Comparison of ENCODE assay signal across 1 cellular context in the genomic region with DNA sequence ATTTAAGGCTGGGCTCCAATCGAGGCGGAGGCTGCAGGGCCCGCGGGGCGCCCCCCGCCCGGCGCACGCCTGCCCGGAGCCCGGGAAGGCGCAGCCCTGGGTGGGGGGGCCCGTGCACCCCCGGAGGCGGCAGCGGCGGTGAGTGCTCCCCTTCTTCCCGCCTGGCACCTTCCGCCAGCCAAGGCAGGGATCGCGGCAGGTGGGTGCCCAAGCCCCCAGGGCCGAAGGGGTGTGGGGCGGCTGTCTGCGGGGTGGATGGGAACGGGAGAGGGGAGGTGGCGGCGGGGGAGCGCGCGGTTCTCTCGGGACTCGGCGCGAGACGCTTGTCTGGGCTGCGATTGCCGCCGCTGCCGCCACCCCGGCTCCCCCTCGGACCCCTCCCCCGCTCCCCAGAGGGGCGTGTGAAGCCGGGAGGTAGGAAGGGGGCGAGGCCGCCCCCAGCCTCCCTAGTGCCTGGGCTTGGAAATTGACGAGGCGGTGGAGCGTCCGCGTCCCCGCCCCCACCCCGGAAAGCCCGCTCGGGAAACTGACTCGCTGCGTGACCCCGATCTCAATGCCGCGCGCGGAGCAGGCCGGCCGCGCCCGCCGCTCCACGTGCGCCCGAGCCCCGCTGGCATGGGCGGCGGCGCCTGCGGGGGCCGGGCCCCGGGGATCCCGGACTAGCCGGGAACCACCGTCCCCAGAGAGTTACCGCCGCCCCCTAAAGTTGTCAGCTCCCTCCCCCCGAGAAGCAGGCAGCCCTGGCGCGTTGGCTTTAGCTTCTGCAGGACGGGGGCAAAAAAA.
TF ChIP-seq lines count a peak whose summit lies in the region.

No MANE protein-coding gene starts in this region.

TF ChIP-seq in HepG2, 621 proteins besides CTCF, POLR2A, EP300 and RAD21 (continued from another document and continues in another):
- TF ChIP-seq, protein P1, sequence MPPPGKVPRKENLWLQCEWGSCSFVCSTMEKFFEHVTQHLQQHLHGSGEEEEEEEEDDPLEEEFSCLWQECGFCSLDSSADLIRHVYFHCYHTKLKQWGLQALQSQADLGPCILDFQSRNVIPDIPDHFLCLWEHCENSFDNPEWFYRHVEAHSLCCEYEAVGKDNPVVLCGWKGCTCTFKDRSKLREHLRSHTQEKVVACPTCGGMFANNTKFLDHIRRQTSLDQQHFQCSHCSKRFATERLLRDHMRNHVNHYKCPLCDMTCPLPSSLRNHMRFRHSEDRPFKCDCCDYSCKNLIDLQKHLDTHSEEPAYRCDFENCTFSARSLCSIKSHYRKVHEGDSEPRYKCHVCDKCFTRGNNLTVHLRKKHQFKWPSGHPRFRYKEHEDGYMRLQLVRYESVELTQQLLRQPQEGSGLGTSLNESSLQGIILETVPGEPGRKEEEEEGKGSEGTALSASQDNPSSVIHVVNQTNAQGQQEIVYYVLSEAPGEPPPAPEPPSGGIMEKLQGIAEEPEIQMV (CRISPR knock-in tag; IDR thresholded peaks at IDR 0.05; ENCODE audit: low read depth), result no peak
- no peak for TF ChIP-seq JUN (CRISPR knock-in tag; IDR thresholded peaks at IDR 0.05)
- TF ChIP-seq ZBTB21 (CRISPR knock-in tag; IDR thresholded peaks at IDR 0.05), result no peak
- TF ChIP-seq ZNF703 (CRISPR knock-in tag; IDR thresholded peaks at IDR 0.05; ENCODE audit: borderline replicate concordance), result peak; percentile 75; the same call in 1 of the 2 replicates
- no peak for TF ChIP-seq FIP1L1 (IDR thresholded peaks at IDR 0.05; ENCODE audit: borderline replicate concordance, insufficient read depth, low read depth, low read length)
- no peak for TF ChIP-seq ZNF691 (CRISPR knock-in tag; IDR thresholded peaks at IDR 0.05; ENCODE audit: borderline replicate concordance, low read depth)
- TF ChIP-seq, protein P2, sequence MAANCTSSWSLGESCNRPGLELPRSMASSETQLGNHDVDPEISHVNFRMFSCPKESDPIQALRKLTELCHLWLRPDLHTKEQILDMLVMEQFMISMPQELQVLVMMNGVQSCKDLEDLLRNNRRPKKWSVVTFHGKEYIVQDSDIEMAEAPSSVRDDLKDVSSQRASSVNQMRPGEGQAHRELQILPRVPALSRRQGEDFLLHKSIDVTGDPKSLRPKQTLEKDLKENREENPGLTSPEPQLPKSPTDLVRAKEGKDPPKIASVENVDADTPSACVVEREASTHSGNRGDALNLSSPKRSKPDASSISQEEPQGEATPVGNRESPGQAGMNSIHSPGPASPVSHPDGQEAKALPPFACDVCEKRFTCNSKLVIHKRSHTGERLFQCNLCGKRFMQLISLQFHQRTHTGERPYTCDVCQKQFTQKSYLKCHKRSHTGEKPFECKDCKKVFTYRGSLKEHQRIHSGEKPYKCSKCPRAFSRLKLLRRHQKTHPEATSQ (CRISPR knock-in tag; IDR thresholded peaks at IDR 0.05; ENCODE audit: borderline replicate concordance), result no peak
- TF ChIP-seq ZNF317 (CRISPR knock-in tag; IDR thresholded peaks at IDR 0.05), result peak; percentile 64; the same call in 1 of the 2 replicates
- no peak; the same call in 1 of the 2 replicates for TF ChIP-seq ZFP90 (CRISPR knock-in tag; IDR thresholded peaks at IDR 0.05; ENCODE audit: borderline replicate concordance)
- peak; percentile 36; the same call in 1 of the 2 replicates for TF ChIP-seq MAZ (IDR thresholded peaks at IDR 0.05; ENCODE audit: borderline replicate concordance, low read depth, low read length)
- TF ChIP-seq MAZ (CRISPR knock-in tag; IDR thresholded peaks at IDR 0.05; ENCODE audit: low read depth), result peak; percentile 28; the same call in 1 of the 2 replicates
- TF ChIP-seq, protein P3, sequence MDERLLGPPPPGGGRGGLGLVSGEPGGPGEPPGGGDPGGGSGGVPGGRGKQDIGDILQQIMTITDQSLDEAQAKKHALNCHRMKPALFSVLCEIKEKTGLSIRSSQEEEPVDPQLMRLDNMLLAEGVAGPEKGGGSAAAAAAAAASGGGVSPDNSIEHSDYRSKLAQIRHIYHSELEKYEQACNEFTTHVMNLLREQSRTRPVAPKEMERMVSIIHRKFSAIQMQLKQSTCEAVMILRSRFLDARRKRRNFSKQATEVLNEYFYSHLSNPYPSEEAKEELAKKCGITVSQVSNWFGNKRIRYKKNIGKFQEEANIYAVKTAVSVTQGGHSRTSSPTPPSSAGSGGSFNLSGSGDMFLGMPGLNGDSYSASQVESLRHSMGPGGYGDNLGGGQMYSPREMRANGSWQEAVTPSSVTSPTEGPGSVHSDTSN (CRISPR knock-in tag; IDR thresholded peaks at IDR 0.05), result no peak
- no peak for TF ChIP-seq ZNF282 (IDR thresholded peaks at IDR 0.05; ENCODE audit: partially characterized antibody)
- peak; percentile 40; the same call in 1 of the 2 replicates for TF ChIP-seq BCL6 (CRISPR knock-in tag; IDR thresholded peaks at IDR 0.05)
- TF ChIP-seq ZNF704 (CRISPR knock-in tag; IDR thresholded peaks at IDR 0.05; ENCODE audit: borderline replicate concordance), result no peak
- TF ChIP-seq SRF (IDR thresholded peaks at IDR 0.05; ENCODE audit: low read depth, low read length), result no peak
- 0 out of 2 replicates have a peak, but pooled peaks have one; percentile 34 for TF ChIP-seq SIN3A (IDR thresholded peaks at IDR 0.05; ENCODE audit: borderline replicate concordance, low read depth, low read length)
- TF ChIP-seq KMT2A (CRISPR knock-in tag; IDR thresholded peaks at IDR 0.05), result 0 out of 2 replicates have a peak, but pooled peaks have one; percentile 74
- no peak for TF ChIP-seq ZNF598 (CRISPR knock-in tag; IDR thresholded peaks at IDR 0.05; ENCODE audit: borderline replicate concordance)
- TF ChIP-seq ZNF496 (CRISPR knock-in tag; IDR thresholded peaks at IDR 0.05; ENCODE audit: insufficient replicate concordance), result no peak
- no peak for TF ChIP-seq ARID5B (CRISPR knock-in tag; IDR thresholded peaks at IDR 0.05)
- TF ChIP-seq, protein P4, sequence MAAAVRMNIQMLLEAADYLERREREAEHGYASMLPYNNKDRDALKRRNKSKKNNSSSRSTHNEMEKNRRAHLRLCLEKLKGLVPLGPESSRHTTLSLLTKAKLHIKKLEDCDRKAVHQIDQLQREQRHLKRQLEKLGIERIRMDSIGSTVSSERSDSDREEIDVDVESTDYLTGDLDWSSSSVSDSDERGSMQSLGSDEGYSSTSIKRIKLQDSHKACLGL (CRISPR knock-in tag; IDR thresholded peaks at IDR 0.05), result peak; percentile 87
- TF ChIP-seq ZFP37 (CRISPR knock-in tag; IDR thresholded peaks at IDR 0.05; ENCODE audit: borderline replicate concordance), result no peak
- peak; percentile 73 for TF ChIP-seq ZNF883 (CRISPR knock-in tag; IDR thresholded peaks at IDR 0.05; ENCODE audit: not compliant biosample characterization)
- TF ChIP-seq ZBTB10 (CRISPR knock-in tag; IDR thresholded peaks at IDR 0.05; ENCODE audit: borderline replicate concordance), result peak; percentile 30; the same call in 1 of the 2 replicates
- no peak for TF ChIP-seq MLLT10 (CRISPR knock-in tag; IDR thresholded peaks at IDR 0.05)
- TF ChIP-seq DBP (CRISPR knock-in tag; IDR thresholded peaks at IDR 0.05; ENCODE audit: not compliant biosample characterization), result peak; percentile 40
- no peak for TF ChIP-seq SIX4 (CRISPR knock-in tag; IDR thresholded peaks at IDR 0.05)
- no peak for TF ChIP-seq BCLAF1 (IDR thresholded peaks at IDR 0.05)
- TF ChIP-seq MEF2D (CRISPR knock-in tag; IDR thresholded peaks at IDR 0.05), result no peak
- TF ChIP-seq MIXL1 (CRISPR knock-in tag; IDR thresholded peaks at IDR 0.05), result no peak
- TF ChIP-seq ESRRA (CRISPR knock-in tag; IDR thresholded peaks at IDR 0.05; ENCODE audit: low read depth), result no peak; the same call in 1 of the 2 replicates
- TF ChIP-seq ZKSCAN8 (CRISPR knock-in tag; IDR thresholded peaks at IDR 0.05; ENCODE audit: borderline replicate concordance), result no peak
- peak; percentile 55; the same call in 1 of the 2 replicates for TF ChIP-seq BCL3 (CRISPR knock-in tag; IDR thresholded peaks at IDR 0.05)
- no peak for TF ChIP-seq ZNF75D (CRISPR knock-in tag; IDR thresholded peaks at IDR 0.05; ENCODE audit: borderline replicate concordance)
- TF ChIP-seq ZFP41 (CRISPR knock-in tag; IDR thresholded peaks at IDR 0.05; ENCODE audit: borderline replicate concordance), result no peak
